24 cellular contexts compared by ENCODE assay signal in the genomic region with DNA sequence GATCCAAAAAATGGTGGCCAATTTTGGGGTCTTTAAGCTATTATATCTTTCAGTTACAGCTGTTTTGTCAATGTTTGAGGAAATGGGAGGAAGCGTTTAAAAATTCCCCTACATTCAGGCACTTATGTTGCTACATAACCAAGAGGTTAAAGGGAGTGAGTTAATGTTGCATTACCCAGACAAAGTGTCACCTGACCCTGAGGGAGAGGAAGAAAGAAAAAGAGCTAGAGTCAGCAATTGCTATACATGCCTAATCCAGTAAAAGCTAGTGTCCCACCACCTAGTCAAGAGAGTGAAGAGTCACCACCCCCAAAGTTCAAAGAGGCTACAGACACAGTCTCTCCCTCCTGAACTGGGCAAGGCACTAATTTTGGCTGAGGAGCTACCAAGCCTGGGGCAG.
"Had no signal": no experiment of that assay in that cellular context is flagged by ENCODE, and none has a peak within 500 bp of the region (broad histone marks: within the 10 kb centered on the region; RNA-seq: fewer than 3 reads in every experiment).

No MANE protein-coding gene starts in this region.

- H3K4me1 Mint-ChIP-seq: activated CD4-positive, alpha-beta memory T cell treated with anti-CD3 and anti-CD28 coated beads, Interleukin-2, amount 10 ng/mL, durations not matched to agents 7 days and 5 days; activated CD4-positive, alpha-beta T cell treated with anti-CD3 and anti-CD28 coated beads, Interleukin-2, amount 10 ng/mL, durations not matched to agents 24 days and 14 days; activated naive CD4-positive, alpha-beta T cell treated with anti-CD3 and anti-CD28 coated beads, Interleukin-2, amount 50 U/mL, for 24 hours had no signal

- H3K27me3 Mint-ChIP-seq: activated CD4-positive, alpha-beta memory T cell treated with anti-CD3 and anti-CD28 coated beads, Interleukin-2, amount 10 ng/mL, durations not matched to agents 7 days and 5 days; activated CD4-positive, alpha-beta T cell treated with anti-CD3 and anti-CD28 coated beads, Interleukin-2, amount 10 ng/mL, durations not matched to agents 24 days and 14 days; dendritic cell treated with granulocyte-macrophage colony-stimulating factor and Interleukin-4, amounts not matched to agents 40 ng/mL and 50 ng/mL, for 4 days; progenitor cell of endocrine pancreas had no signal

- FAIRE-seq: endometrium had no signal

- H3K36me3 ChIP-seq: left lung, spleen, upper lobe of left lung had no signal

- H3K27ac Mint-ChIP-seq: activated CD4-positive, alpha-beta memory T cell treated with anti-CD3 and anti-CD28 coated beads, Interleukin-2, amount 10 ng/mL, durations not matched to agents 7 days and 5 days; activated CD4-positive, alpha-beta T cell treated with anti-CD3 and anti-CD28 coated beads, Interleukin-2, amount 10 ng/mL, durations not matched to agents 24 days and 14 days; activated naive CD4-positive, alpha-beta T cell treated with anti-CD3 and anti-CD28 coated beads, Interleukin-2, amount 50 U/mL, for 24 hours; dendritic cell treated with granulocyte-macrophage colony-stimulating factor and Interleukin-4, amounts not matched to agents 40 ng/mL and 50 ng/mL, for 4 days; immature natural killer cell; progenitor cell of endocrine pancreas; T-helper 17 cell had no signal

- H3K9me3 Mint-ChIP-seq: activated CD4-positive, alpha-beta memory T cell treated with anti-CD3 and anti-CD28 coated beads, Interleukin-2, amount 10 ng/mL, durations not matched to agents 7 days and 5 days; activated CD4-positive, alpha-beta T cell treated with anti-CD3 and anti-CD28 coated beads, Interleukin-2, amount 10 ng/mL, durations not matched to agents 24 days and 14 days; activated naive CD4-positive, alpha-beta T cell treated with anti-CD3 and anti-CD28 coated beads, Interleukin-2, amount 50 U/mL, for 24 hours; dendritic cell treated with granulocyte-macrophage colony-stimulating factor and Interleukin-4, amounts not matched to agents 40 ng/mL and 50 ng/mL, for 4 days; immature natural killer cell; naive B cell; neural crest cell had no signal

- H3K4me3 ChIP-seq: body of pancreas, hepatocyte, left lung, lung, spleen, upper lobe of left lung had no signal

- H3K4me3 Mint-ChIP-seq: activated CD4-positive, alpha-beta memory T cell treated with anti-CD3 and anti-CD28 coated beads, Interleukin-2, amount 10 ng/mL, durations not matched to agents 7 days and 5 days; activated CD4-positive, alpha-beta T cell treated with anti-CD3 and anti-CD28 coated beads, Interleukin-2, amount 10 ng/mL, durations not matched to agents 24 days and 14 days; activated naive CD4-positive, alpha-beta T cell treated with anti-CD3 and anti-CD28 coated beads, Interleukin-2, amount 50 U/mL, for 24 hours; dendritic cell treated with granulocyte-macrophage colony-stimulating factor and Interleukin-4, amounts not matched to agents 40 ng/mL and 50 ng/mL, for 4 days; immature natural killer cell; naive B cell; neural crest cell; T-helper 17 cell had no signal

- ATAC-seq: activated CD4-positive, CD25-positive, alpha-beta regulatory T cell treated with anti-CD3 and anti-CD28 coated beads, Interleukin-2, amount 50 U/mL, for 24 hours; body of pancreas; foreskin keratinocyte; left lung; T-helper 17 cell had no signal

- H3K27me3 ChIP-seq: body of pancreas, foreskin keratinocyte, hepatocyte, upper lobe of left lung had no signal

- DNase-seq: activated CD4-positive, alpha-beta memory T cell treated with anti-CD3 and anti-CD28 coated beads, Interleukin-2, amount 10 ng/mL, durations not matched to agents 7 days and 5 days; activated CD4-positive, alpha-beta T cell treated with anti-CD3 and anti-CD28 coated beads, Interleukin-2, amount 10 ng/mL, durations not matched to agents 24 days and 14 days; activated gamma-delta T cell treated with Interleukin-2 at 50 U/mL for 16 hours; anterior cingulate cortex; body of pancreas; effector CD4-positive, alpha-beta T cell; erythroblast; foreskin keratinocyte; immature natural killer cell; left lung; naive B cell; spleen; stimulated activated CD4-positive, alpha-beta T cell treated with anti-CD3 and anti-CD28 coated beads, Interleukin-4, amount 100 ng/mL, for 1 hour; stimulated activated naive CD4-positive, alpha-beta T cell treated with Interleukin-2 at 50 U/mL for 16 hours; T-helper 17 cell; upper lobe of left lung had no signal
